15 cellular contexts compared by ENCODE assay signal in genomic region chr10:130877131-130877530, GRCh38.
A peak's percentile ranks its signal among the peaks of the same experiment; 100 is the strongest.
DNase-seq lines count a peak whose midpoint lies in the region; ATAC-seq and TF ChIP-seq lines count a peak whose summit lies in the region.
"Had no signal": no experiment of that assay in that cellular context is flagged by ENCODE, and none has a peak within 500 bp of the region (broad histone marks: within the 10 kb centered on the region; RNA-seq: fewer than 3 reads in every experiment).

No MANE protein-coding gene starts in this region.

- no peak for ATAC-seq in natural killer cell treated with Interleukin-12 subunit alpha and Interleukin-12 subunit beta and Interleukin-15 and Interleukin-18, amount 100 ng/mL, for 72 hours
- ATAC-seq: A549; CD8-positive, alpha-beta T cell; GM23338; K562 had no signal

- no peaks in the 10 kb centered on the region for H3K36me3 Mint-ChIP-seq in CD14-positive monocyte
- H3K36me3 Mint-ChIP-seq in activated CD4-positive, alpha-beta memory T cell treated with anti-CD3 and anti-CD28 coated beads for 36 hours: no peaks in the 10 kb centered on the region
- no peaks in the 10 kb centered on the region for H3K36me3 Mint-ChIP-seq in natural killer cell treated with Interleukin-12 subunit alpha and Interleukin-12 subunit beta and Interleukin-15 and Interleukin-18, amount 100 ng/mL, for 72 hours
- H3K36me3 Mint-ChIP-seq: CD8-positive, alpha-beta T cell had no signal

- intact Hi-C loops in CD14-positive monocyte (cut with micrococcal nuclease): no loop called here
- intact Hi-C loops in activated CD4-positive, alpha-beta memory T cell treated with anti-CD3 and anti-CD28 coated beads for 36 hours (cut with micrococcal nuclease): no loop called here

- no peak for TF ChIP-seq CTCF in CD14-positive monocyte (IDR thresholded peaks at IDR 0.05)

- CTCF ChIA-PET in activated CD4-positive, alpha-beta memory T cell treated with anti-CD3 and anti-CD28 coated beads for 36 hours (lab: Charles Lee): no interaction called here

- peaks cover 0 to 3% (median 1%) of the 10 kb centered on the region in 3 donors for H3K27me3 Mint-ChIP-seq in CD14-positive monocyte (ENCODE audit: low read depth in 3 of 3)
- no peaks in the 10 kb centered on the region for H3K27me3 Mint-ChIP-seq in activated CD4-positive, alpha-beta memory T cell treated with anti-CD3 and anti-CD28 coated beads for 36 hours
- H3K27me3 Mint-ChIP-seq in natural killer cell treated with Interleukin-12 subunit alpha and Interleukin-12 subunit beta and Interleukin-15 and Interleukin-18, amount 100 ng/mL, for 72 hours: peaks cover 7 to 8% of the 10 kb centered on the region in 2 donors

- DNase-seq in DMS79 treated with DMSO at 0.1 percent for 48 hours (lab: John Stamatoyannopoulos, UW) (peak; percentile 18), DMS79 (lab: John Stamatoyannopoulos, UW) (no peak), cerebellar cortex (ENCODE audit: low spot score) (peak; percentile 85), mesenteric fat pad (ENCODE audit: low spot score) (peak; percentile 24), CD14-positive monocyte (ENCODE audit: low spot score) (no peak)
- no peak for DNase-seq in activated CD4-positive, alpha-beta memory T cell treated with anti-CD3 and anti-CD28 coated beads for 36 hours
- no peak for DNase-seq in natural killer cell treated with Interleukin-12 subunit alpha and Interleukin-12 subunit beta and Interleukin-15 and Interleukin-18, amount 100 ng/mL, for 72 hours (ENCODE audit: low spot score)
- DNase-seq: Calu3; CD8-positive, alpha-beta T cell; GDM1; HCEC 1CT; IMR-90 had no signal

- H3K4me1 Mint-ChIP-seq in CD14-positive monocyte: no peaks in the 10 kb centered on the region
- no peaks in the 10 kb centered on the region for H3K4me1 Mint-ChIP-seq in activated CD4-positive, alpha-beta memory T cell treated with anti-CD3 and anti-CD28 coated beads for 36 hours (ENCODE audit: low read depth)
- no peaks in the 10 kb centered on the region for H3K4me1 Mint-ChIP-seq in natural killer cell treated with Interleukin-12 subunit alpha and Interleukin-12 subunit beta and Interleukin-15 and Interleukin-18, amount 100 ng/mL, for 72 hours (ENCODE audit: low read depth in 2 of 2)
- H3K4me1 Mint-ChIP-seq: GM23338 had no signal

- peaks cover 0 to 8% (median 0%) of the 10 kb centered on the region in 7 donors for H3K9me3 Mint-ChIP-seq in CD14-positive monocyte
- no peaks in the 10 kb centered on the region for H3K9me3 Mint-ChIP-seq in activated CD4-positive, alpha-beta memory T cell treated with anti-CD3 and anti-CD28 coated beads for 36 hours
- no peaks in the 10 kb centered on the region for H3K9me3 Mint-ChIP-seq in natural killer cell treated with Interleukin-12 subunit alpha and Interleukin-12 subunit beta and Interleukin-15 and Interleukin-18, amount 100 ng/mL, for 72 hours
- H3K9me3 Mint-ChIP-seq: CD8-positive, alpha-beta T cell had no signal

- no peak overlapping the region for H3K4me3 Mint-ChIP-seq in CD14-positive monocyte
- no peak overlapping the region for H3K4me3 Mint-ChIP-seq in activated CD4-positive, alpha-beta memory T cell treated with anti-CD3 and anti-CD28 coated beads for 36 hours
- no peak overlapping the region for H3K4me3 Mint-ChIP-seq in natural killer cell treated with Interleukin-12 subunit alpha and Interleukin-12 subunit beta and Interleukin-15 and Interleukin-18, amount 100 ng/mL, for 72 hours
- H3K4me3 Mint-ChIP-seq: CD8-positive, alpha-beta T cell; GM23338 had no signal

- H3K27ac Mint-ChIP-seq in CD14-positive monocyte: no peak overlapping the region
- no peak overlapping the region for H3K27ac Mint-ChIP-seq in activated CD4-positive, alpha-beta memory T cell treated with anti-CD3 and anti-CD28 coated beads for 36 hours
- H3K27ac Mint-ChIP-seq in natural killer cell treated with Interleukin-12 subunit alpha and Interleukin-12 subunit beta and Interleukin-15 and Interleukin-18, amount 100 ng/mL, for 72 hours: no peak overlapping the region
- H3K27ac Mint-ChIP-seq: CD8-positive, alpha-beta T cell; GM23338 had no signal

- POLR2A ChIA-PET in activated CD4-positive, alpha-beta memory T cell treated with anti-CD3 and anti-CD28 coated beads for 36 hours (lab: Charles Lee): no interaction called here

Comparison
In these comparisons a context has a peak if more than half of its experiments do, and no peak if none do; other contexts are left out.
1. DNase-seq: peak in DMS79 treated with DMSO at 0.1 percent for 48 hours (single experiment), cerebellar cortex (single experiment) and mesenteric fat pad (single experiment); none in DMS79 (single experiment), CD14-positive monocyte (single experiment), activated CD4-positive, alpha-beta memory T cell treated with anti-CD3 and anti-CD28 coated beads for 36 hours (single experiment) and natural killer cell treated with Interleukin-12 subunit alpha and Interleukin-12 subunit beta and Interleukin-15 and Interleukin-18, amount 100 ng/mL, for 72 hours (single experiment).